Comparison of ENCODE assay signal across 13 cellular contexts in genomic region chr4:7822858-7823257, GRCh38.
DNase-seq lines count a peak whose midpoint lies in the region; ATAC-seq and FAIRE-seq lines count a peak whose summit lies in the region.
"Had no signal": no experiment of that assay in that cellular context is flagged by ENCODE, and none has a peak within 500 bp of the region (broad histone marks: within the 10 kb centered on the region; RNA-seq: fewer than 3 reads in every experiment).

No MANE protein-coding gene starts in this region.

- peaks cover 40% of the 10 kb centered on the region for H3K36me3 Mint-ChIP-seq in stimulated activated effector memory CD8-positive, alpha-beta T cell treated with anti-CD3 and anti-CD28 coated beads, Interleukin-12 subunit alpha, Interleukin-12 subunit beta, amount 100 ng/mL, for 72 hours

- H3K4me3 Mint-ChIP-seq in stimulated activated effector memory CD8-positive, alpha-beta T cell treated with anti-CD3 and anti-CD28 coated beads, Interleukin-12 subunit alpha, Interleukin-12 subunit beta, amount 100 ng/mL, for 72 hours, result no peak overlapping the region
- H3K4me3 Mint-ChIP-seq: central memory CD8-positive, alpha-beta T cell had no signal

- DNase-seq in GM03348 (ENCODE audit: low spot score) (peak; percentile 35), mucosa of gallbladder (ENCODE audit: low spot score) (peak; percentile 25), AML-193 (lab: John Stamatoyannopoulos, UW) (no peak), dedifferentiated amniotic fluid mesenchymal stem cell (ENCODE audit: extremely low spot score) (no peak)
- no peak for DNase-seq in stimulated activated effector memory CD8-positive, alpha-beta T cell treated with anti-CD3 and anti-CD28 coated beads, Interleukin-12 subunit alpha, Interleukin-12 subunit beta, amount 100 ng/mL, for 72 hours (ENCODE audit: low spot score in 2 of 2)
- DNase-seq: activated CD4-positive, alpha-beta T cell treated with anti-CD3 and anti-CD28 coated beads for 4 hours; NCI-H1417; NCI-H774 had no signal

- H3K9me3 ChIP-seq in subcutaneous abdominal adipose tissue (ENCODE audit: control insufficient read depth in 5 of 5, low read length in 5 of 5), result no peaks in the 10 kb centered on the region

- H3K4me3 ChIP-seq in subcutaneous abdominal adipose tissue (ENCODE audit: low read depth in 1 of 5, low read length in 5 of 5), result peak overlapping the region in 1 of 5 donors; percentile 36

- peak overlapping the region; percentile 89 for H3K27ac ChIP-seq in subcutaneous abdominal adipose tissue (ENCODE audit: low read depth, low read length)

- no peaks in the 10 kb centered on the region for H3K27me3 ChIP-seq in subcutaneous abdominal adipose tissue (ENCODE audit: control insufficient read depth in 5 of 5, insufficient read depth in 4 of 5, low read length in 5 of 5)

- H3K4me1 Mint-ChIP-seq in stimulated activated effector memory CD8-positive, alpha-beta T cell treated with anti-CD3 and anti-CD28 coated beads, Interleukin-12 subunit alpha, Interleukin-12 subunit beta, amount 100 ng/mL, for 72 hours, result peaks cover 25% of the 10 kb centered on the region

- peak overlapping the region; percentile 26 to 66 (median 42) for H3K9ac ChIP-seq in subcutaneous abdominal adipose tissue (ENCODE audit: low read length in 5 of 5)

- H3K4me1 ChIP-seq in subcutaneous abdominal adipose tissue (ENCODE audit: control insufficient read depth in 5 of 5, insufficient read depth in 5 of 5, low read length in 5 of 5), result peaks cover 9 to 38% (median 35%) of the 10 kb centered on the region in 5 donors

- H3K36me3 ChIP-seq in subcutaneous abdominal adipose tissue (ENCODE audit: control insufficient read depth in 5 of 5, insufficient read depth in 5 of 5, low read length in 5 of 5), result peaks cover 0 to 24% (median 16%) of the 10 kb centered on the region in 5 donors

- no peak for ATAC-seq in stimulated activated effector memory CD8-positive, alpha-beta T cell treated with anti-CD3 and anti-CD28 coated beads, Interleukin-12 subunit alpha, Interleukin-12 subunit beta, amount 100 ng/mL, for 72 hours
- no peak for ATAC-seq in HG02852 (IDR thresholded peaks at IDR 0.05; ENCODE audit: unreplicated experiment)

- no peaks in the 10 kb centered on the region for H3K9me3 Mint-ChIP-seq in stimulated activated effector memory CD8-positive, alpha-beta T cell treated with anti-CD3 and anti-CD28 coated beads, Interleukin-12 subunit alpha, Interleukin-12 subunit beta, amount 100 ng/mL, for 72 hours
- H3K9me3 Mint-ChIP-seq: activated T-helper 2 cell treated with anti-CD3 and anti-CD28 coated beads, Interferon-gamma antibody, Interleukin-2, Interleukin-4, amounts not matched to agents 10 μg/mL and 5 μg/mL and 100 μg/mL, durations not matched to agents 14 hours and 24 hours and 36 hours; central memory CD8-positive, alpha-beta T cell had no signal

- FAIRE-seq in endometrium (lab: Jason Lieb, UNC), result peak; percentile 18

- no peak overlapping the region for H3K27ac Mint-ChIP-seq in stimulated activated effector memory CD8-positive, alpha-beta T cell treated with anti-CD3 and anti-CD28 coated beads, Interleukin-12 subunit alpha, Interleukin-12 subunit beta, amount 100 ng/mL, for 72 hours
- H3K27ac Mint-ChIP-seq: activated T-helper 2 cell treated with anti-CD3 and anti-CD28 coated beads, Interferon-gamma antibody, Interleukin-2, Interleukin-4, amounts not matched to agents 10 μg/mL and 5 μg/mL and 100 μg/mL, durations not matched to agents 14 hours and 24 hours and 36 hours had no signal

Comparison
In these comparisons a context has a peak if more than half of its experiments do, and no peak if none do; other contexts are left out.
1. DNase-seq: peak in GM03348 (single experiment) and mucosa of gallbladder (single experiment); none in stimulated activated effector memory CD8-positive, alpha-beta T cell treated with anti-CD3 and anti-CD28 coated beads, Interleukin-12 subunit alpha, Interleukin-12 subunit beta, amount 100 ng/mL, for 72 hours (0 of 2), AML-193 (0 of 2) and dedifferentiated amniotic fluid mesenchymal stem cell (single experiment).